21 cellular contexts compared by ENCODE assay signal in the genomic region with DNA sequence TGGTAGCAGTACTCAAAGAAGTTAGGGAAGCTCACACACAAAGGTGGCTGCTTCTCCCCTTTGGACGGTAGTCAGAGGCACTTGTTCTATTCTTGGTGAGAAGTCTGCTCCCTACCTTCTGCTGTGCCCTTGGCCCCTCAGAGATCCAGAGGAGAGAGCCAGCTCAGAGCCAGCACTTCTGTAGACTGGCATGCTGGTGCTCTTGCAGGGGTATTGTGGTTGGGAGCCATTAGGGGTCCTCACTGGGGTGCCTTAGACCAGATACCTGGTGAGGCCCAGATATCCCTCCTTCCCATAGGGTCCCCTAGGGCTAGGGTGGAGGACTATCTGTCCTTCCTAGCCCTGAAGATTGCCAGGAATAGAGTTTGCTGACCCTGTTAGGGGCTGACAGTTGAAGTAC.
DNase-seq lines count a peak whose midpoint lies in the region; ATAC-seq, FAIRE-seq and TF ChIP-seq lines count a peak whose summit lies in the region.
"Had no signal": no experiment of that assay in that cellular context is flagged by ENCODE, and none has a peak within 500 bp of the region (broad histone marks: within the 10 kb centered on the region; RNA-seq: fewer than 3 reads in every experiment).

No MANE protein-coding gene starts in this region.

- H3K27me3 ChIP-seq in naive thymus-derived CD4-positive, alpha-beta T cell (ENCODE audit: control insufficient read depth in 2 of 2, insufficient read depth in 2 of 2, low read length in 2 of 2), result no peaks in the 10 kb centered on the region
- H3K27me3 ChIP-seq: Peyer's patch, upper lobe of right lung had no signal

- H3K27me3 Mint-ChIP-seq in activated CD4-positive, alpha-beta T cell treated with anti-CD3 and anti-CD28 coated beads for 36 hours, result no peaks in the 10 kb centered on the region
- H3K27me3 Mint-ChIP-seq in T-helper 17 cell, result no peaks in the 10 kb centered on the region
- no peaks in the 10 kb centered on the region for H3K27me3 Mint-ChIP-seq in naive thymus-derived CD4-positive, alpha-beta T cell

- peaks cover 30% of the 10 kb centered on the region for H3K36me3 Mint-ChIP-seq in activated CD4-positive, alpha-beta T cell treated with anti-CD3 and anti-CD28 coated beads for 36 hours (ENCODE audit: low read depth)
- H3K36me3 Mint-ChIP-seq in T-helper 17 cell (ENCODE audit: low read depth), result peaks cover 4% of the 10 kb centered on the region
- peaks cover 11 to 43% (median 28%) of the 10 kb centered on the region in 5 donors for H3K36me3 Mint-ChIP-seq in naive thymus-derived CD4-positive, alpha-beta T cell

- no peak overlapping the region for H3K4me3 ChIP-seq in coronary artery
- H3K4me3 ChIP-seq in naive thymus-derived CD4-positive, alpha-beta T cell (ENCODE audit: low read length), result peak overlapping the region; percentile 14
- H3K4me3 ChIP-seq: Peyer's patch, psoas muscle, upper lobe of right lung had no signal

- H3K27ac Mint-ChIP-seq in activated CD4-positive, alpha-beta T cell treated with anti-CD3 and anti-CD28 coated beads for 36 hours, result peak overlapping the region; percentile 49
- H3K27ac Mint-ChIP-seq in T-helper 17 cell, result peak overlapping the region; percentile 96
- H3K27ac Mint-ChIP-seq in naive thymus-derived CD4-positive, alpha-beta T cell, result peak overlapping the region; percentile 15 to 100 (median 92)

- no peaks in the 10 kb centered on the region for H3K36me3 ChIP-seq in naive thymus-derived CD4-positive, alpha-beta T cell (ENCODE audit: control insufficient read depth in 2 of 3, insufficient read depth in 3 of 3, low read length in 3 of 3)
- H3K36me3 ChIP-seq: Peyer's patch, upper lobe of right lung had no signal

- no peak for ATAC-seq in activated CD4-positive, alpha-beta T cell treated with anti-CD3 and anti-CD28 coated beads for 36 hours
- ATAC-seq in T-helper 17 cell, result no peak
- no peak for ATAC-seq in naive thymus-derived CD4-positive, alpha-beta T cell
- ATAC-seq: psoas muscle, upper lobe of right lung had no signal

- POLR2A ChIA-PET in activated CD4-positive, alpha-beta T cell treated with anti-CD3 and anti-CD28 coated beads for 36 hours (lab: Charles Lee), result no interaction called here
- POLR2A ChIA-PET in naive thymus-derived CD4-positive, alpha-beta T cell (lab: Charles Lee), result interaction anchor here (0.9 to 2.8 kb wide), 4 partner anchors 10 to 23 kb away, joined by 3 to 11 read pairs (median 5); no protein-coding TSS in a partner anchor

- peaks cover 9% of the 10 kb centered on the region for H3K9me3 Mint-ChIP-seq in activated CD4-positive, alpha-beta T cell treated with anti-CD3 and anti-CD28 coated beads for 36 hours (ENCODE audit: low read depth)
- peaks cover 2 to 24% (median 16%) of the 10 kb centered on the region in 11 donors for H3K9me3 Mint-ChIP-seq in naive thymus-derived CD4-positive, alpha-beta T cell

- CTCF ChIA-PET in activated CD4-positive, alpha-beta T cell treated with anti-CD3 and anti-CD28 coated beads for 36 hours (lab: Charles Lee), result interaction anchor here (0.7 kb wide), 2 partner anchors 50 to 315 kb away, joined by 3 read pairs; no protein-coding TSS in a partner anchor
- CTCF ChIA-PET in naive thymus-derived CD4-positive, alpha-beta T cell (lab: Charles Lee), result interaction anchor here (0.9 to 6.4 kb wide), 2 partner anchors 13 to 27 kb away, joined by 3 to 36 read pairs; no protein-coding TSS in a partner anchor

- intact Hi-C loops in activated CD4-positive, alpha-beta T cell treated with anti-CD3 and anti-CD28 coated beads for 36 hours (cut with DNase I, micrococcal nuclease), result no loop called here
- intact Hi-C loops in naive thymus-derived CD4-positive, alpha-beta T cell (cut with micrococcal nuclease), result loop anchor here in 1 of 2 donors (1.0 kb wide), 1 partner anchor 8 kb away; no protein-coding TSS in a partner anchor

- no peak overlapping the region for H3K27ac ChIP-seq in coronary artery
- peak overlapping the region; percentile 77 for H3K27ac ChIP-seq in naive thymus-derived CD4-positive, alpha-beta T cell (ENCODE audit: low read depth, low read length)
- H3K27ac ChIP-seq: 22Rv1, Peyer's patch, psoas muscle, upper lobe of right lung, VCaP had no signal

- H3K4me1 ChIP-seq in naive thymus-derived CD4-positive, alpha-beta T cell (ENCODE audit: control insufficient read depth in 2 of 2, insufficient read depth in 2 of 2, low read length in 2 of 2), result peaks cover 16 to 48% of the 10 kb centered on the region in 2 donors
- H3K4me1 ChIP-seq: Peyer's patch, psoas muscle, upper lobe of right lung had no signal

- DNase-seq in activated CD4-positive, alpha-beta T cell treated with anti-CD3 and anti-CD28 coated beads for 36 hours, result no peak
- no peak for DNase-seq in activated CD4-positive, alpha-beta T cell treated with anti-CD3 and anti-CD28 coated beads, Interleukin-2, amount 50 U/mL, for 48 hours
- DNase-seq in T-helper 17 cell (no peak), coronary artery (ENCODE audit: low spot score) (peak; percentile 29), foreskin melanocyte (no peak), NCI-H226 (no peak), frontal cortex (ENCODE audit: low spot score in 2 of 2) (no peak)
- peak in 1 of 9 donors; percentile 11 for DNase-seq in naive thymus-derived CD4-positive, alpha-beta T cell
- DNase-seq: NCI-H1092; NCI-H2029; NCI-H446 treated with DMSO at 0.1 percent for 48 hours; Peyer's patch; psoas muscle; small intestine; stimulated activated CD4-positive, alpha-beta T cell treated with anti-CD3 and anti-CD28 coated beads, Interleukin-4, amount 100 ng/mL, for 1 hour; upper lobe of right lung had no signal

- no peak overlapping the region for H3K4me3 Mint-ChIP-seq in activated CD4-positive, alpha-beta T cell treated with anti-CD3 and anti-CD28 coated beads for 36 hours
- H3K4me3 Mint-ChIP-seq in T-helper 17 cell, result peak overlapping the region; percentile 4
- peak overlapping the region in 9 of 10 donors; percentile 52 to 81 (median 66) for H3K4me3 Mint-ChIP-seq in naive thymus-derived CD4-positive, alpha-beta T cell

- FAIRE-seq in frontal cortex (lab: Jason Lieb, UNC), result no peak
- FAIRE-seq: colon, endometrium, H54, small intestine had no signal

- H3K4me1 Mint-ChIP-seq in activated CD4-positive, alpha-beta T cell treated with anti-CD3 and anti-CD28 coated beads for 36 hours, result peaks cover 46% of the 10 kb centered on the region
- H3K4me1 Mint-ChIP-seq in T-helper 17 cell, result peaks cover 38% of the 10 kb centered on the region
- peaks cover 33 to 77% (median 73%) of the 10 kb centered on the region in 7 donors for H3K4me1 Mint-ChIP-seq in naive thymus-derived CD4-positive, alpha-beta T cell

- TF ChIP-seq CTCF in coronary artery (IDR thresholded peaks at IDR 0.05), result no peak

- no peaks in the 10 kb centered on the region for H3K9me3 ChIP-seq in T-helper 17 cell (ENCODE audit: control insufficient read depth, low read length, poor library complexity, severe bottlenecking)
- no peaks in the 10 kb centered on the region for H3K9me3 ChIP-seq in naive thymus-derived CD4-positive, alpha-beta T cell (ENCODE audit: control insufficient read depth in 2 of 3, low read length in 3 of 3)
- H3K9me3 ChIP-seq: Peyer's patch, upper lobe of right lung had no signal
